ENCODE assay signal across 1 cellular context in genomic region chr4:74130843-74131242, GRCh38. TPM values are rescaled to one million over a fixed set of nuclear protein-coding genes. Genes with fewer than 3 reads are reported as not detected.
"Had no signal": no experiment of that assay in that cellular context is flagged by ENCODE, and none has a peak within 500 bp of the region (broad histone marks: within the 10 kb centered on the region; RNA-seq: fewer than 3 reads in every experiment).

No MANE protein-coding gene starts in this region.

RNA-seq across cellular contexts. Expression of gene CXCL2, which starts 31.8 kb away (rescaled TPM):
- polyA plus RNA-seq: naive thymus-derived CD4-positive, alpha-beta T cell had no signal
